ENCODE assay signal across 17 cellular contexts in genomic region chr7:30207376-30207775, GRCh38.
"Had no signal": no experiment of that assay in that cellular context is flagged by ENCODE, and none has a peak within 500 bp of the region (broad histone marks: within the 10 kb centered on the region; RNA-seq: fewer than 3 reads in every experiment).

No MANE protein-coding gene starts in this region.

- H3K27me3 ChIP-seq: heart right ventricle, sigmoid colon, suprapubic skin, thyroid gland, uterus had no signal

- ATAC-seq: effector memory CD8-positive, alpha-beta T cell; heart right ventricle; left lobe of liver; mucosa of descending colon; naive thymus-derived CD8-positive, alpha-beta T cell had no signal

- H3K36me3 ChIP-seq: heart right ventricle, sigmoid colon, suprapubic skin, thyroid gland, uterus had no signal

- H3K36me3 Mint-ChIP-seq: naive thymus-derived CD8-positive, alpha-beta T cell; type B pancreatic cell had no signal

- H3K9me3 ChIP-seq: heart right ventricle, mucosa of descending colon, sigmoid colon, suprapubic skin, thyroid gland, uterus had no signal

- DNase-seq: effector memory CD8-positive, alpha-beta T cell; erythroblast; foreskin melanocyte; heart right ventricle; mucosa of descending colon; naive thymus-derived CD8-positive, alpha-beta T cell; posterior cingulate gyrus; sigmoid colon; stimulated activated CD4-positive, alpha-beta T cell treated with anti-CD3 and anti-CD28 coated beads, Interleukin-12 subunit alpha, Interleukin-12 subunit beta, amount 100 ng/mL, for 4 hours; stimulated activated naive CD4-positive, alpha-beta T cell treated with Interleukin-2 at 50 U/mL for 16 hours; thyroid gland; uterus had no signal

- H3K4me1 ChIP-seq: thyroid gland, uterus had no signal

- H3K27ac Mint-ChIP-seq: type B pancreatic cell had no signal

- H3K27me3 Mint-ChIP-seq: type B pancreatic cell had no signal

- H3K4me3 Mint-ChIP-seq: effector memory CD8-positive, alpha-beta T cell; naive thymus-derived CD8-positive, alpha-beta T cell; neural crest cell; type B pancreatic cell had no signal

- H3K27ac ChIP-seq: heart right ventricle, sigmoid colon, suprapubic skin, thyroid gland, uterus had no signal

- H3K4me3 ChIP-seq: heart right ventricle, mucosa of descending colon, sigmoid colon, skin epidermis, suprapubic skin, thyroid gland, uterus had no signal

- H3K9me3 Mint-ChIP-seq: effector memory CD8-positive, alpha-beta T cell; naive thymus-derived CD8-positive, alpha-beta T cell; neural crest cell had no signal
